In genomic region chr11:114309517-114309916, GRCh38 we compare ENCODE assay signal across 22 cellular contexts. TPM values are rescaled to one million over a fixed set of nuclear protein-coding genes. Genes with fewer than 3 reads are reported as not detected.
A peak's percentile ranks its signal among the peaks of the same experiment; 100 is the strongest.
DNase-seq lines count a peak whose midpoint lies in the region; ATAC-seq, FAIRE-seq and TF ChIP-seq lines count a peak whose summit lies in the region.
"Had no signal": no experiment of that assay in that cellular context is flagged by ENCODE, and none has a peak within 500 bp of the region (broad histone marks: within the 10 kb centered on the region; RNA-seq: fewer than 3 reads in every experiment).

No MANE protein-coding gene starts in this region.

- H3K4me2 ChIP-seq in HepG2 (ENCODE audit: low read depth, low read length) (no peak overlapping the region), smooth muscle cell (no peak overlapping the region)
- H3K4me2 ChIP-seq: BLaER1 treated with 17β-estradiol and CSF1 and Interleukin-3, amounts not matched to agents 10 nM and 100 nM had no signal

- 88% methylated on average over 1 of the region's 1 CpG for WGBS in liver
- WGBS in HepG2 (ENCODE audit: low lambda C conversion rate): 3% methylated on average over 1 of the region's 1 CpG
- 71% methylated on average over 1 of the region's 1 CpG for WGBS in right lobe of liver (ENCODE audit: insufficient coverage, low coverage, low lambda C conversion rate, missing lambda C conversion rate)
- whole genome bisulfite sequencing in smooth muscle cell (ENCODE audit: low lambda C conversion rate): 91% methylated on average over 1 of the region's 1 CpG
- 98 to 100% (median 99%) methylated on average over 1 of the region's 1 CpG for WGBS in ovary, 3 donors

- no peak for TF ChIP-seq EP300 in HepG2 (IDR thresholded peaks at IDR 0.05; ENCODE audit: low read depth in 2 of 2, low read length in 2 of 2)
- TF ChIP-seq EP300 in HepG2 (CRISPR knock-in tag; IDR thresholded peaks at IDR 0.05; ENCODE audit: borderline replicate concordance): no peak
- TF ChIP-seq EP300 in ovary (IDR thresholded peaks at IDR 0.05): no peak

- H3K27ac ChIP-seq in liver (ENCODE audit: low read depth in 1 of 2, low read length in 2 of 2): peak overlapping the region; percentile 68 to 85
- H3K27ac ChIP-seq in HepG2 (ENCODE audit: extremely low read length, insufficient read depth, low read length): no peak overlapping the region
- peak overlapping the region; percentile 64 to 92 (median 85) for H3K27ac ChIP-seq in right lobe of liver
- H3K27ac ChIP-seq in smooth muscle cell (ENCODE audit: low read depth): peak overlapping the region; percentile 20
- no peak overlapping the region for H3K27ac ChIP-seq in ovary
- H3K27ac ChIP-seq: BLaER1 treated with 17β-estradiol and CSF1 and Interleukin-3, amounts not matched to agents 10 nM and 100 nM had no signal

- TF ChIP-seq CTCF in liver (IDR thresholded peaks at IDR 0.05; ENCODE audit: low read depth, low read length, missing input control): no peak
- TF ChIP-seq CTCF in HepG2 (CRISPR knock-in tag; IDR thresholded peaks at IDR 0.05): no peak
- no peak for TF ChIP-seq CTCF in right lobe of liver (IDR thresholded peaks at IDR 0.05)
- TF ChIP-seq CTCF in smooth muscle cell (IDR thresholded peaks at IDR 0.05; ENCODE audit: borderline replicate concordance, insufficient read depth, poor library complexity, severe bottlenecking): no peak
- no peak for TF ChIP-seq CTCF in ovary (IDR thresholded peaks at IDR 0.05)
- no peak for TF ChIP-seq CTCF in GM13977 (IDR thresholded peaks at IDR 0.05; ENCODE audit: extremely low read depth, insufficient read depth, missing control alignments)

- CTCF ChIA-PET in HepG2 (lab: Yijun Ruan, JAX; ENCODE audit: low intra/inter-chr PET ratio, low total read pairs): no interaction called here

- H3F3A ChIP-seq in smooth muscle cell (ENCODE audit: low read depth): no peaks in the 10 kb centered on the region

- no peaks in the 10 kb centered on the region for H3K9me3 ChIP-seq in liver (ENCODE audit: control insufficient read depth in 4 of 4, low read length in 3 of 4)
- H3K9me3 ChIP-seq in HepG2 (ENCODE audit: low read length): no peaks in the 10 kb centered on the region
- no peaks in the 10 kb centered on the region for H3K9me3 ChIP-seq in right lobe of liver
- no peaks in the 10 kb centered on the region for H3K9me3 ChIP-seq in smooth muscle cell (replicated peaks; ENCODE audit: low read depth)
- H3K9me3 ChIP-seq in ovary: no peaks in the 10 kb centered on the region
- H3K9me3 ChIP-seq: pancreas had no signal

- no peak overlapping the region for H3K4me3 ChIP-seq in liver (ENCODE audit: low read depth in 1 of 3, low read length in 3 of 3)
- no peak overlapping the region for H3K4me3 ChIP-seq in HepG2 (replicated peaks in 1 of 3; ENCODE audit: insufficient read depth in 1 of 3, low read depth in 2 of 3, low read length in 3 of 3)
- H3K4me3 ChIP-seq in right lobe of liver: no peak overlapping the region
- no peak overlapping the region for H3K4me3 ChIP-seq in smooth muscle cell
- no peak overlapping the region for H3K4me3 ChIP-seq in ovary
- H3K4me3 ChIP-seq: BLaER1 treated with 17β-estradiol and CSF1 and Interleukin-3, amounts not matched to agents 10 nM and 100 nM; pancreas had no signal

- DNase-seq in HepG2 (ENCODE audit: low spot score): no peak
- no peak for DNase-seq in right lobe of liver
- DNase-seq in smooth muscle cell (lab: John Stamatoyannopoulos, UW; ENCODE audit: unreplicated experiment): no peak
- no peak for DNase-seq in HuH-7 (ENCODE audit: low spot score)
- DNase-seq in ovary: no peak
- DNase-seq in GM13977 (ENCODE audit: low spot score): no peak
- DNase-seq: activated CD4-positive, alpha-beta T cell treated with anti-CD3 and anti-CD28 coated beads, Interleukin-2, amount 10 ng/mL, durations not matched to agents 7 days and 5 days; activated CD8-positive, alpha-beta memory T cell treated with anti-CD3 and anti-CD28 coated beads, Interleukin-2, amount 50 U/mL, for 4 hours; activated effector memory CD4-positive, alpha-beta T cell treated with Interleukin-2 at 50 U/mL for 16 hours; effector CD4-positive, alpha-beta T cell; EL; head of caudate nucleus; naive B cell; NCI-H1105; NCI-H69; pancreas; stimulated activated CD8-positive, alpha-beta memory T cell treated with anti-CD3 and anti-CD28 coated beads, Interleukin-4, amount 100 ng/mL, for 48 hours had no signal

- BruUV-seq in HepG2 (replicated peaks; lab: Mats Ljungman, UMichigan): no TSS peak

- intact Hi-C loops in HepG2 (cut with micrococcal nuclease; ENCODE audit: unreplicated experiment) (no loop called here), right lobe of liver (cut with DNase I) (no loop called here), ovary (cut with DNase I) (no loop called here)

- TF ChIP-seq POLR2A in HepG2 (IDR thresholded peaks at IDR 0.05; ENCODE audit: insufficient read depth in 1 of 2, low read depth in 2 of 2, low read length in 2 of 2) (no peak), right lobe of liver (IDR thresholded peaks at IDR 0.05) (no peak), ovary (IDR thresholded peaks at IDR 0.05) (no peak)

- no peaks in the 10 kb centered on the region for H3K79me2 ChIP-seq in HepG2 (ENCODE audit: insufficient read depth, low read length)
- peaks cover 88% of the 10 kb centered on the region for H3K79me2 ChIP-seq in smooth muscle cell (ENCODE audit: low read depth)

- in situ Hi-C loops in HepG2 (cut with HindIII; ENCODE audit: extremely low pct_ligation_motif_present, low pct_unique_long_range_greater_than_20kb) (no loop called here), GM13977 (cut with MboI; ENCODE audit: low pct_unique_long_range_greater_than_20kb, low sequenced_read_pairs, unreplicated experiment) (no loop called here)

- H3K36me3 ChIP-seq in liver (ENCODE audit: control insufficient read depth in 4 of 4, insufficient read depth in 3 of 4, low read depth in 1 of 4, low read length in 3 of 4) (peaks cover 6 to 54% (median 45%) of the 10 kb centered on the region in 4 donors), HepG2 (replicated peaks in 1 of 2; ENCODE audit: control insufficient read depth in 1 of 2, insufficient read depth in 2 of 2, low read length in 2 of 2) (no peaks in the 10 kb centered on the region), right lobe of liver (peaks cover 6 to 46% (median 25%) of the 10 kb centered on the region in 4 donors), smooth muscle cell (ENCODE audit: low read depth) (peaks cover 15% of the 10 kb centered on the region), ovary (no peaks in the 10 kb centered on the region)
- H3K36me3 ChIP-seq: BLaER1 treated with 17β-estradiol and CSF1 and Interleukin-3, amounts not matched to agents 10 nM and 100 nM; pancreas had no signal

- POLR2A ChIA-PET in HepG2 (lab: Yijun Ruan, JAX): no interaction called here

- H3K27me3 ChIP-seq in liver (ENCODE audit: control insufficient read depth in 4 of 4, insufficient read depth in 4 of 4, low read length in 3 of 4) (no peaks in the 10 kb centered on the region), HepG2 (ENCODE audit: control insufficient read depth in 1 of 2, insufficient read depth in 2 of 2, low read length in 2 of 2) (peaks cover 3 to 66% of the 10 kb centered on the region in 2 experiments; a peak in 4 of 5 replicates), right lobe of liver (no peaks in the 10 kb centered on the region), smooth muscle cell (ENCODE audit: low read depth) (no peaks in the 10 kb centered on the region), ovary (no peaks in the 10 kb centered on the region)
- H3K27me3 ChIP-seq: BLaER1 treated with 17β-estradiol and CSF1 and Interleukin-3, amounts not matched to agents 10 nM and 100 nM had no signal

- no peak for ATAC-seq in HepG2
- no peak for ATAC-seq in right lobe of liver
- ATAC-seq in HG02852 (IDR thresholded peaks at IDR 0.05; ENCODE audit: unreplicated experiment): no peak
- ATAC-seq: Right ventricle myocardium inferior had no signal

- no peak for TF ChIP-seq RAD21 in liver (IDR thresholded peaks at IDR 0.05)
- no peak for TF ChIP-seq RAD21 in HepG2 (CRISPR knock-in tag; IDR thresholded peaks at IDR 0.05)

- no peak for FAIRE-seq in HepG2 (lab: Jason Lieb, UNC)
- FAIRE-seq: pancreas had no signal

- H2AFZ ChIP-seq in HepG2 (ENCODE audit: low read length) (no peak overlapping the region), smooth muscle cell (ENCODE audit: low read depth) (no peak overlapping the region)

- H4K20me1 ChIP-seq in HepG2 (ENCODE audit: insufficient read depth, low read length) (no peaks in the 10 kb centered on the region), smooth muscle cell (ENCODE audit: low read depth) (peaks cover 89% of the 10 kb centered on the region)
- H4K20me1 ChIP-seq: BLaER1 treated with 17β-estradiol and CSF1 and Interleukin-3, amounts not matched to agents 10 nM and 100 nM had no signal

- peak overlapping the region in 1 of 2 donors; percentile 60 for H3K9ac ChIP-seq in liver (ENCODE audit: low read depth in 1 of 2, low read length in 2 of 2)
- H3K9ac ChIP-seq in HepG2 (ENCODE audit: insufficient read depth, low read depth, low read length): no peak overlapping the region
- no peak overlapping the region for H3K9ac ChIP-seq in smooth muscle cell (ENCODE audit: low read depth)
- H3K9ac ChIP-seq: BLaER1 treated with 17β-estradiol and CSF1 and Interleukin-3, amounts not matched to agents 10 nM and 100 nM had no signal

- H3K4me1 ChIP-seq in liver (ENCODE audit: control insufficient read depth in 4 of 4, insufficient read depth in 4 of 4, low read length in 3 of 4): peaks cover 6 to 36% (median 22%) of the 10 kb centered on the region in 4 donors
- H3K4me1 ChIP-seq in HepG2 (ENCODE audit: insufficient read depth, low read length): peaks cover 21% of the 10 kb centered on the region
- peaks cover 0 to 82% (median 20%) of the 10 kb centered on the region in 4 donors for H3K4me1 ChIP-seq in right lobe of liver
- H3K4me1 ChIP-seq in smooth muscle cell (ENCODE audit: low read depth): no peaks in the 10 kb centered on the region
- no peaks in the 10 kb centered on the region for H3K4me1 ChIP-seq in ovary (ENCODE audit: insufficient read depth)

RNA-seq across cellular contexts. Expression of gene NNMT, which starts 13.3 kb away (rescaled TPM):
- total RNA-seq in liver: 1,000 to 10,000 TPM in 1 of 2 donors, under 1 TPM in 1; 0.47 to 2,438 TPM
- 1,000 to 10,000 TPM; 3,316 to 3,724 TPM for polyA plus RNA-seq in liver
- total RNA-seq in HepG2 (2016; rRNA removed; fragmentation: Illumina TruSeq; extraction: Trizol): not detected in 2 replicates
- not detected in 2 replicates for total RNA-seq in HepG2 (2016; cell fraction: cytosol; rRNA removed; fragmentation: Illumina TruSeq; extraction: Trizol; ENCODE audit: low read depth)
- total RNA-seq in HepG2 (2016; cell fraction: insoluble cytoplasmic fraction; rRNA removed; fragmentation: Illumina TruSeq; extraction: Trizol): not detected in 2 replicates
- total RNA-seq in HepG2 (2016; cell fraction: membrane; rRNA removed; fragmentation: Illumina TruSeq; extraction: Trizol): not detected in 2 replicates
- not detected in 2 replicates for total RNA-seq in HepG2 (2016; cell fraction: nucleus; rRNA removed; fragmentation: Illumina TruSeq; extraction: Trizol)
- 0.13 TPM in 1 of 2 replicates, not detected in the other for polyA plus RNA-seq in HepG2 (2011; rRNA removed)
- polyA plus RNA-seq in HepG2 (2011; cell fraction: cytosol; rRNA removed): 0.21 TPM in 1 of 2 replicates, not detected in the other
- polyA plus RNA-seq in HepG2 (2011; cell fraction: nucleus; rRNA removed): not detected in 2 replicates
- polyA plus RNA-seq in HepG2 (2012): not detected in 2 replicates
- not detected in 2 replicates for polyA plus RNA-seq in HepG2 (2016; cell fraction: cytosol; fragmentation: Illumina TruSeq; extraction: Trizol; ENCODE audit: low read depth)
- polyA plus RNA-seq in HepG2 (2016; cell fraction: insoluble cytoplasmic fraction; fragmentation: Illumina TruSeq; extraction: Trizol; ENCODE audit: low read depth): not detected in 2 replicates
- polyA plus RNA-seq in HepG2 (2016; cell fraction: membrane; fragmentation: Illumina TruSeq; extraction: Trizol; ENCODE audit: low read depth): not detected in 2 replicates
- polyA plus RNA-seq in HepG2 (2016; cell fraction: nucleus; fragmentation: Illumina TruSeq; extraction: Trizol; ENCODE audit: insufficient read depth, low read depth): not detected in 2 replicates
- polyA minus RNA-seq in HepG2 (2011; rRNA and poly(A)+ RNA removed; ENCODE audit: low replicate concordance): 129 TPM in 1 of 2 replicates, not detected in the other
- 1.6 and 1.8 TPM in 2 replicates for polyA minus RNA-seq in HepG2 (2011; cell fraction: cytosol; rRNA and poly(A)+ RNA removed)
- polyA minus RNA-seq in HepG2 (2011; cell fraction: nucleus; rRNA and poly(A)+ RNA removed): 1.4 and 1.5 TPM in 2 replicates
- 1,000 to 10,000 TPM in 4 of 6 experiments, 100 to 1,000 TPM in 2; 634 to 3,368 (median 2,270) TPM for total RNA-seq in right lobe of liver
- 397 and 495 TPM in 2 replicates for total RNA-seq in smooth muscle cell
- polyA plus RNA-seq in smooth muscle cell: 588 and 814 TPM in 2 replicates
- 100 to 1,000 TPM in 4 of 7 donors, 10 to 100 TPM in 2, 1 to 10 TPM in 1; 9.5 to 295 (median 129) TPM for total RNA-seq in ovary
- polyA plus RNA-seq in ovary: 100 to 1,000 TPM in 1 of 2 donors, 10 to 100 TPM in 1; 59.4 to 136 TPM
- total RNA-seq: activated CD4-positive, alpha-beta T cell treated with anti-CD3 and anti-CD28 coated beads, Interleukin-2, amount 10 ng/mL, durations not matched to agents 7 days and 5 days; temporal lobe had no signal

Comparison
In these comparisons a context has a peak if more than half of its experiments do, and no peak if none do; other contexts are left out.
1. H3K27ac ChIP-seq: peak in liver (2 of 2), right lobe of liver (3 of 3) and smooth muscle cell (single experiment); none in HepG2 (single experiment) and ovary (0 of 2).